7 cellular contexts compared by ENCODE assay signal in the genomic region with DNA sequence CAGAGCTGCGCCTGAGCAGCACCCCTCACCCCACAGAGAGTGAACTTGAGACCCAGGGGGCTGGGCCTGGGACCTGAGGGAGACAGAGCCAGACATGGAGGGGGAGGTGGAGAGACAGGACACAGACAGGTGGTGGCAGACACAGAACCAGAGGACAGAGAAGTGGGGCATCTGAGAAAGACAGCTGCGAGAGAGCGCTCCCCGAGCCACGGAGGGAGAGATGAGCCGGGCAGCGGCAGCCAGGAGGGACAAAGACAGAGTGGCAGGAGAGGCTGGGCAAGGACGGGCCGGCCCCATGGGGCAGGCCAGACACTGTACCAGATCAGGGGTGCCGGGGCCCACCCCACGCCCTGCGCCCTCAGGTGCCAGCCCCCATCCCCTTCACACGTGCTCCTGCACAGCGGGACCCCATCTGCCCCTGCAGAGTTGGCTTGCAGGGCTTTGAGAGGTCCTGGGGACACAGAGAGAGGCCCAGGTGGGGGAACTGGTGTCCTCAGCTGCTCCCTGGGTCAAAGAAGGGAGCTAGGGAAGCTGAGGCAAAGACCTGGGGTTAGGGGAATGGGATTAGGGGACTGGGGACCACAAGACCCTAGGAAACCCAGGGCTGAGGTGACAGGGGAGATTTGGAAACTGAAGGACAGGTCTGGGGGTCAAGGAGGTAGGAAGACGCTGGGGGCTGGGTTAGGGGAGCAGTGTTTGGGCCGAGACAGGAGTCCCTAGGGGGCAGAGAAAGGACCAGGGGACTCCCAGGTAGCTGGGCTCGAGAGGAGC. TPM values are rescaled to one million over a fixed set of nuclear protein-coding genes. Genes with fewer than 3 reads are reported as not detected.
DNase-seq lines count a peak whose midpoint lies in the region; ATAC-seq and TF ChIP-seq lines count a peak whose summit lies in the region.
"Had no signal": no experiment of that assay in that cellular context is flagged by ENCODE, and none has a peak within 500 bp of the region (broad histone marks: within the 10 kb centered on the region; RNA-seq: fewer than 3 reads in every experiment).

No MANE protein-coding gene starts in this region.

- no peak for TF ChIP-seq CTCF in upper lobe of right lung (IDR thresholded peaks at IDR 0.05)

- H3K36me3 ChIP-seq in iPS-15b (ENCODE audit: control insufficient read depth, insufficient read depth, low read length) (no peaks in the 10 kb centered on the region), upper lobe of right lung (no peaks in the 10 kb centered on the region)

- H3K9me3 ChIP-seq in iPS-15b (ENCODE audit: control insufficient read depth, insufficient read depth, low read length) (no peaks in the 10 kb centered on the region), upper lobe of right lung (no peaks in the 10 kb centered on the region)

- peaks cover 14% of the 10 kb centered on the region for H3K4me1 ChIP-seq in iPS-15b (ENCODE audit: control insufficient read depth, insufficient read depth, low read length)
- no peaks in the 10 kb centered on the region for H3K4me1 ChIP-seq in upper lobe of right lung

- intact Hi-C loops in activated naive CD4-positive, alpha-beta T cell treated with anti-CD3 and anti-CD28 coated beads for 36 hours (cut with micrococcal nuclease): loop anchor here (1.0 kb wide), 1 partner anchor 42 kb away; no protein-coding TSS in a partner anchor
- intact Hi-C loops in upper lobe of right lung (cut with DNase I): no loop called here

- no peaks in the 10 kb centered on the region for H3K36me3 Mint-ChIP-seq in activated naive CD4-positive, alpha-beta T cell treated with anti-CD3 and anti-CD28 coated beads for 36 hours (ENCODE audit: low read depth)

- no peak overlapping the region for H3K27ac ChIP-seq in upper lobe of right lung

- peaks cover 31% of the 10 kb centered on the region for H3K27me3 Mint-ChIP-seq in activated naive CD4-positive, alpha-beta T cell treated with anti-CD3 and anti-CD28 coated beads for 36 hours (ENCODE audit: low read depth)

- H3K27me3 ChIP-seq in iPS-15b (ENCODE audit: control insufficient read depth, insufficient read depth, low read length) (peaks cover 31% of the 10 kb centered on the region), upper lobe of right lung (peaks cover 22% of the 10 kb centered on the region)

- CTCF ChIA-PET in activated naive CD4-positive, alpha-beta T cell treated with anti-CD3 and anti-CD28 coated beads for 36 hours (lab: Charles Lee): interaction anchor here (7.8 kb wide), 1 partner anchor 158 kb away, joined by 63 read pairs; no protein-coding TSS in a partner anchor

- DNase-seq in activated naive CD4-positive, alpha-beta T cell treated with anti-CD3 and anti-CD28 coated beads for 36 hours: no peak
- no peak for DNase-seq in activated naive CD4-positive, alpha-beta T cell treated with anti-CD3 and anti-CD28 coated beads, Interleukin-2, amount 50 U/mL, for 16 hours
- DNase-seq in upper lobe of right lung (no peak), DMS79 (lab: John Stamatoyannopoulos, UW) (no peak), inferior parietal cortex (ENCODE audit: extremely low spot score) (no peak)

- peak overlapping the region; percentile 35 for H3K4me3 Mint-ChIP-seq in activated naive CD4-positive, alpha-beta T cell treated with anti-CD3 and anti-CD28 coated beads for 36 hours

- H3K9ac ChIP-seq in iPS-15b (ENCODE audit: low read depth, low read length): no peak overlapping the region

- H3K4me3 ChIP-seq in iPS-15b (ENCODE audit: low read depth, low read length) (peak overlapping the region; percentile 55), upper lobe of right lung (peak overlapping the region; percentile 14)

- H3K27ac Mint-ChIP-seq in activated naive CD4-positive, alpha-beta T cell treated with anti-CD3 and anti-CD28 coated beads for 36 hours: no peak overlapping the region

- no peak for ATAC-seq in upper lobe of right lung

- H3K9me3 Mint-ChIP-seq in activated naive CD4-positive, alpha-beta T cell treated with anti-CD3 and anti-CD28 coated beads for 36 hours: no peaks in the 10 kb centered on the region

- peaks cover 6% of the 10 kb centered on the region for H3K4me1 Mint-ChIP-seq in activated naive CD4-positive, alpha-beta T cell treated with anti-CD3 and anti-CD28 coated beads for 36 hours (ENCODE audit: low read depth)

RNA-seq across cellular contexts. Expression of a gene that starts 0.7 kb away (rescaled TPM):
- not detected for total RNA-seq in activated naive CD4-positive, alpha-beta T cell treated with anti-CD3 and anti-CD28 coated beads for 36 hours
- 1.5 TPM for total RNA-seq in upper lobe of right lung

RNA-seq across cellular contexts. Expression of a gene that starts 16.3 kb away (rescaled TPM):
- total RNA-seq in activated naive CD4-positive, alpha-beta T cell treated with anti-CD3 and anti-CD28 coated beads for 36 hours: not detected
- total RNA-seq in upper lobe of right lung: not detected
- total RNA-seq: dermis microvascular lymphatic vessel endothelial cell had no signal

RNA-seq across cellular contexts. Expression of a gene that starts 31.2 kb away (rescaled TPM):
- total RNA-seq in activated naive CD4-positive, alpha-beta T cell treated with anti-CD3 and anti-CD28 coated beads for 36 hours: 1 to 10 TPM in 1 of 2 experiments, under 1 TPM in 1; 0.84 to 1.0 TPM
- 41.9 TPM for total RNA-seq in upper lobe of right lung

RNA-seq across cellular contexts. Expression of a gene that starts 52.6 kb away (rescaled TPM):
- total RNA-seq in activated naive CD4-positive, alpha-beta T cell treated with anti-CD3 and anti-CD28 coated beads for 36 hours: 10 to 100 TPM; 26.1 to 31.2 TPM
- 34.9 TPM for total RNA-seq in upper lobe of right lung

RNA-seq across cellular contexts. Expression of a gene that starts 52.9 kb away (rescaled TPM):
- 100 to 1,000 TPM; 293 to 312 TPM for total RNA-seq in activated naive CD4-positive, alpha-beta T cell treated with anti-CD3 and anti-CD28 coated beads for 36 hours
- total RNA-seq in upper lobe of right lung: 111 TPM

Comparison
In these comparisons a context has a peak if more than half of its experiments do, and no peak if none do; other contexts are left out.
1. RNA of a gene that starts 31.2 kb away (total RNA-seq): 41.9 TPM in upper lobe of right lung (single experiment); 0.84 to 1.0 TPM in activated naive CD4-positive, alpha-beta T cell treated with anti-CD3 and anti-CD28 coated beads for 36 hours; every median in the first group is over 10 times any median in the second.